Comparison of ENCODE assay signal across 9 cellular contexts in genomic region chr5:140312067-140312790, GRCh38. TPM values are rescaled to one million over a fixed set of nuclear protein-coding genes. Genes with fewer than 3 reads are reported as not detected.
DNase-seq lines count a peak whose midpoint lies in the region; ATAC-seq, FAIRE-seq and TF ChIP-seq lines count a peak whose summit lies in the region.
"Had no signal": no experiment of that assay in that cellular context is flagged by ENCODE, and none has a peak within 500 bp of the region (broad histone marks: within the 10 kb centered on the region; RNA-seq: fewer than 3 reads in every experiment).

No MANE protein-coding gene starts in this region.

- no peak for TF ChIP-seq POLR2A in testis (IDR thresholded peaks at IDR 0.05)

- WGBS in lung, 2 donors: 13 to 21% methylated on average over 4 of the region's 4 CpGs
- WGBS in testis, 2 donors: 50 to 60% methylated on average over 4 of the region's 4 CpGs

- no peak overlapping the region for H3K4me3 ChIP-seq in bronchial epithelial cell (ENCODE audit: low read depth, low read length)
- H3K4me3 ChIP-seq in lung: no peak overlapping the region
- H3K4me3 ChIP-seq in testis: no peak overlapping the region

- H3K4me1 ChIP-seq in lung (ENCODE audit: control insufficient read depth in 2 of 2, insufficient read depth in 2 of 2, low read length in 2 of 2) (peaks cover 4 to 15% of the 10 kb centered on the region in 2 donors), testis (no peaks in the 10 kb centered on the region)

- H3K27me3 ChIP-seq in bronchial epithelial cell (ENCODE audit: control insufficient read depth, insufficient read depth, low read length) (no peaks in the 10 kb centered on the region), lung (ENCODE audit: control insufficient read depth, insufficient read depth) (no peaks in the 10 kb centered on the region), testis (no peaks in the 10 kb centered on the region)

- H3K9me3 ChIP-seq in lung (ENCODE audit: control insufficient read depth in 2 of 2, insufficient read depth in 1 of 2, low read length in 1 of 2) (no peaks in the 10 kb centered on the region), testis (no peaks in the 10 kb centered on the region)

- TF ChIP-seq CTCF in bronchial epithelial cell (IDR thresholded peaks at IDR 0.05; ENCODE audit: insufficient read depth, low read length, severe bottlenecking): no peak
- TF ChIP-seq CTCF in lung (IDR thresholded peaks at IDR 0.05; ENCODE audit: control extremely low read depth, extremely low read depth): no peak
- TF ChIP-seq CTCF in testis (IDR thresholded peaks at IDR 0.05): no peak

- H3K27ac ChIP-seq in lung (ENCODE audit: low read depth in 1 of 2, low read length in 1 of 2): peak overlapping the region; percentile 37 to 43
- peak overlapping the region in 1 of 2 donors; percentile 27 for H3K27ac ChIP-seq in testis

- in situ Hi-C loops in ACHN (cut with HindIII; ENCODE audit: low pct_ligation_motif_present, low pct_unique_long_range_greater_than_20kb, low sequenced_read_pairs): no loop called here

- no peak for ATAC-seq in lung (ENCODE audit: insufficient read depth, low FRiP score)
- no peak for ATAC-seq in GM18867 (IDR thresholded peaks at IDR 0.05; ENCODE audit: unreplicated experiment)
- no peak for ATAC-seq in HG02571 (IDR thresholded peaks at IDR 0.05; ENCODE audit: unreplicated experiment)
- no peak for ATAC-seq in HG03159 (IDR thresholded peaks at IDR 0.05; ENCODE audit: unreplicated experiment)

- no peak for FAIRE-seq in bronchial epithelial cell (lab: Jason Lieb, UNC)

- intact Hi-C loops in testis (cut with DNase I; ENCODE audit: low total_unique reads): no loop called here

- DNase-seq in ACHN: peak; percentile 57
- DNase-seq in Kasumi-1 (lab: John Stamatoyannopoulos, UW): peak; percentile 71 to 76
- DNase-seq in bronchial epithelial cell (ENCODE audit: low read depth): peak; percentile 99
- no peak for DNase-seq in lung (ENCODE audit: low spot score)
- DNase-seq in testis: no peak

- H3K36me3 ChIP-seq in bronchial epithelial cell (ENCODE audit: control insufficient read depth, insufficient read depth, low read length) (no peaks in the 10 kb centered on the region), lung (ENCODE audit: control insufficient read depth in 2 of 2, insufficient read depth in 2 of 2, low read length in 2 of 2) (no peaks in the 10 kb centered on the region), testis (ENCODE audit: low read depth, missing control alignments) (no peaks in the 10 kb centered on the region)

RNA-seq across cellular contexts. Expression of gene PFDN1, which starts 9.3 kb away (rescaled TPM):
- total RNA-seq in bronchial epithelial cell (34.5 and 38.1 TPM in 2 replicates), lung (10 to 100 TPM; 42.0 to 45.3 TPM), testis (100 to 1,000 TPM; 156 to 185 TPM)
- polyA plus RNA-seq in lung (100 to 1,000 TPM in 1 of 2 donors, 10 to 100 TPM in 1; 57.9 to 108 TPM), testis (ENCODE audit: insufficient read depth, low read depth, low replicate concordance) (62.4 TPM)

RNA-seq across cellular contexts. Expression of gene HBEGF, which starts 34.2 kb away (rescaled TPM):
- 23.8 and 76.6 TPM in 2 replicates for total RNA-seq in bronchial epithelial cell
- 10 to 100 TPM; 13.0 to 27.1 TPM for total RNA-seq in lung
- 10 to 100 TPM; 16.3 to 20.5 TPM for polyA plus RNA-seq in lung
- 10 to 100 TPM; 23.2 to 23.9 TPM for total RNA-seq in testis
- 8.2 TPM for polyA plus RNA-seq in testis (ENCODE audit: insufficient read depth, low read depth, low replicate concordance)

RNA-seq across cellular contexts. Expression of gene SLC4A9, which starts 47.8 kb away (rescaled TPM):
- 0.38 TPM in 1 of 2 replicates, not detected in the other for total RNA-seq in bronchial epithelial cell
- under 1 TPM; 0.11 to 0.18 TPM for total RNA-seq in lung
- under 1 TPM; 0.05 to 0.06 TPM for polyA plus RNA-seq in lung
- total RNA-seq in testis: 1 to 10 TPM in 1 of 2 donors, under 1 TPM in 1; 0.81 to 1.2 TPM
- polyA plus RNA-seq in testis (ENCODE audit: insufficient read depth, low read depth, low replicate concordance): 1.2 TPM
- polyA plus RNA-seq: IgD-negative memory B cell had no signal

Comparison
In these comparisons a context has a peak if more than half of its experiments do, and no peak if none do; other contexts are left out.
1. DNase-seq: peak in ACHN (single experiment), Kasumi-1 (2 of 2) and bronchial epithelial cell (single experiment); none in lung (single experiment) and testis (single experiment).